10 cellular contexts compared by ENCODE assay signal in genomic region chr11:103903621-103904323, GRCh38.
DNase-seq lines count a peak whose midpoint lies in the region; ATAC-seq and TF ChIP-seq lines count a peak whose summit lies in the region.
"Had no signal": no experiment of that assay in that cellular context is flagged by ENCODE, and none has a peak within 500 bp of the region (broad histone marks: within the 10 kb centered on the region; RNA-seq: fewer than 3 reads in every experiment).

No MANE protein-coding gene starts in this region.

- peak overlapping the region; percentile 56; the same call in 1 of the 2 replicates for H2AFZ ChIP-seq in OCI-LY7 (ENCODE audit: low read length)

- no peaks in the 10 kb centered on the region for H3K9me3 ChIP-seq in OCI-LY7 (ENCODE audit: low read length)
- no peaks in the 10 kb centered on the region for H3K9me3 ChIP-seq in T-helper 17 cell (ENCODE audit: control insufficient read depth, low read length, poor library complexity, severe bottlenecking)
- H3K9me3 ChIP-seq in heart right ventricle, result no peaks in the 10 kb centered on the region

- H3K36me3 Mint-ChIP-seq in T-helper 17 cell (ENCODE audit: low read depth), result no peaks in the 10 kb centered on the region

- no peak overlapping the region for H3K27ac Mint-ChIP-seq in T-helper 17 cell

- intact Hi-C loops in OCI-LY7 (cut with micrococcal nuclease; ENCODE audit: unreplicated experiment), result loop anchor here (2.0 kb wide), 1 partner anchor 259 kb away; no protein-coding TSS in a partner anchor
- intact Hi-C loops in heart right ventricle (cut with DNase I), result no loop called here

- no peaks in the 10 kb centered on the region for H3K36me3 ChIP-seq in OCI-LY7 (ENCODE audit: insufficient read depth, low read length)
- H3K36me3 ChIP-seq in heart right ventricle, result no peaks in the 10 kb centered on the region

- H3K9me2 ChIP-seq in OCI-LY7 (ENCODE audit: insufficient read depth, low read length), result no peaks in the 10 kb centered on the region

- H3K4me2 ChIP-seq in OCI-LY7 (ENCODE audit: low read length), result peak overlapping the region; percentile 87

- WGBS in heart right ventricle, 2 donors, result 70% methylated on average over 2 of the region's 2 CpGs

- H3K4me3 Mint-ChIP-seq in T-helper 17 cell, result no peak overlapping the region

- TF ChIP-seq CTCF in OCI-LY7 (conservative IDR thresholded peaks at IDR 0.05; ENCODE audit: low read length) (no peak), heart right ventricle (IDR thresholded peaks at IDR 0.05) (no peak)

- peak; percentile 81 for DNase-seq in OCI-LY7 (ENCODE audit: low spot score)
- no peak for DNase-seq in T-helper 17 cell
- DNase-seq in heart right ventricle, result no peak
- DNase-seq in foreskin melanocyte, result no peak
- DNase-seq in DMS79 (lab: John Stamatoyannopoulos, UW), result no peak
- DNase-seq: NCI-H146; stimulated activated naive CD4-positive, alpha-beta T cell had no signal

- H3K4me1 ChIP-seq in OCI-LY7 (ENCODE audit: insufficient read depth, low read length, poor library complexity, severe bottlenecking) (peaks cover 85% of the 10 kb centered on the region), heart right ventricle (peaks cover 0 to 39% (median 8%) of the 10 kb centered on the region in 9 donors)

- POLR2A ChIA-PET in OCI-LY7 (lab: Charles Lee), result interaction anchor here (0.5 to 1.7 kb wide), 10 partner anchors 15 to 1514 kb away, joined by 3 to 5 read pairs (median 4); partner anchors contain the start of gene PDGFD

- peak overlapping the region; percentile 90 for H3K27ac ChIP-seq in OCI-LY7 (ENCODE audit: low read depth, low read length, poor library complexity, severe bottlenecking)
- no peak overlapping the region for H3K27ac ChIP-seq in heart right ventricle

- H3K4me1 Mint-ChIP-seq in T-helper 17 cell, result no peaks in the 10 kb centered on the region

- no peaks in the 10 kb centered on the region for H4K20me1 ChIP-seq in OCI-LY7 (ENCODE audit: insufficient read depth, low read length)

- BruUV-seq in OCI-LY7 (replicated peaks; lab: Mats Ljungman, UMichigan), result TSS peak; percentile 72

- no peaks in the 10 kb centered on the region for H3K79me2 ChIP-seq in OCI-LY7 (ENCODE audit: insufficient read depth, low read depth, low read length)

- peak; percentile 79 for ATAC-seq in GM18508 (IDR thresholded peaks at IDR 0.05; ENCODE audit: insufficient read depth, unreplicated experiment)
- peak; percentile 85 for ATAC-seq in GM21360 (IDR thresholded peaks at IDR 0.05; ENCODE audit: unreplicated experiment)
- ATAC-seq in HG03060 (IDR thresholded peaks at IDR 0.05; ENCODE audit: low read depth, unreplicated experiment), result peak; percentile 80
- no peak for ATAC-seq in T-helper 17 cell
- ATAC-seq in heart right ventricle, result no peak

- H3K4me3 ChIP-seq in OCI-LY7 (ENCODE audit: low read depth, low read length, poor library complexity, severe bottlenecking) (peak overlapping the region; percentile 62), heart right ventricle (no peak overlapping the region)

- no peaks in the 10 kb centered on the region for H3K27me3 ChIP-seq in heart right ventricle

- no peaks in the 10 kb centered on the region for H3K27me3 Mint-ChIP-seq in T-helper 17 cell

- CTCF ChIA-PET in OCI-LY7 (lab: Charles Lee; ENCODE audit: unreplicated experiment), result no interaction called here

Comparison
In these comparisons a context has a peak if more than half of its experiments do, and no peak if none do; other contexts are left out.
1. ATAC-seq: peak in GM18508 (single experiment), GM21360 (single experiment) and HG03060 (single experiment); none in T-helper 17 cell (single experiment) and heart right ventricle (0 of 8).